ENCODE assay signal across 8 cellular contexts in the genomic region with DNA sequence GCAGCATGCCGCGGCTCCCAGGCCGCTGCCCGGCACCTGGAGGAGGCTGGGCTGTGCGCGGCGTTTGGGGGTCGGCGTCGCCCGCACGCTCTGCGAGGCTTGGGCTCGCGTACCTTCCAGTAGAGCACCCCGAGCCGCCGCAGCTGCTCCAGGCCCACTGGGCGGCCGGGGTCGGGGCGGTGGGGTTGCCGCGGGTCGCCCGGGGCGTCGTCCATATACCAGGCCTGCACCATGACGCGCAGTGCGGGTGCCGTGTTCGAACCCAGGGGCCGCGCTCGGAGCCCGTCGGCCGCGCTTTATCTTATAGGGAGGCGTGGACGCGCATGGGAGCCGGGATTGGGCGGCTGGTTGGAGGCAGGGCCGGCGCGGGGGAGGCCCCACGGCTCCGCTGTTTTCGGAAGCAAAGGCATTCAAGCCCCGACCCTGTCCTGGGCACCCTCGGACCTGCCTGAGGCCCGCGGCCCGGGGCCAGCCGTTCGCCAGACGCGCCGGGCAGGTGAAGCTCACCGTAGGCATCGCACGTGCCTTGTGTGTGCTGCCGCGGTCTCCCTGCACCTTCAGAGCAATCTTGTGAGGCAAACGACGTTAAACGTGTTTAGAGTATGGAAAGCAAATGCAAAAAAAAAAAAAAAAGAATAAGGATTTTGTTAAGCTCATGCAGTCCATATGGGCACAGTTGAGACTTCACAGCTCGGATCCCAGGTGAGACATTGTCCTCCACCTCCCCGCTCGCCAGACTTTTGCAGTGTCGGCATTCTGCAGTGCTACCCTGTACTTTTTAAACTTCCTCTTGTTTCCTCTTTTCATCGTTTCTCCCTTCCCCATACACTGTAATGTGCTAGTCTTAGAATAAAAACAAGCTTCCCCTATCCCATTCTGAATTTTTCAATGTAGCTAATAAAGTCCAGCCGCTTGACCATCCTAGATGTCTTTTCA. TPM values are rescaled to one million over a fixed set of nuclear protein-coding genes. Genes with fewer than 3 reads are reported as not detected.
DNase-seq lines count a peak whose midpoint lies in the region; ATAC-seq, FAIRE-seq and TF ChIP-seq lines count a peak whose summit lies in the region.

A gene with protein sequence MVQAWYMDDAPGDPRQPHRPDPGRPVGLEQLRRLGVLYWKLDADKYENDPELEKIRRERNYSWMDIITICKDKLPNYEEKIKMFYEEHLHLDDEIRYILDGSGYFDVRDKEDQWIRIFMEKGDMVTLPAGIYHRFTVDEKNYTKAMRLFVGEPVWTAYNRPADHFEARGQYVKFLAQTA (minus strand): TSS at position 277 of the 936 bp plus-strand sequence. CDS start 44 bp downstream, at position 233.

- under 1% methylated on average over 69 of the region's 75 CpGs for WGBS in GM12878 (ENCODE audit: insufficient coverage, insufficient replicate concordance, low lambda C conversion rate, missing lambda C conversion rate)
- no CpG with 5 or more reads among the region's 75 CpGs for WGBS in iPS DF 6.9 (ENCODE audit: insufficient coverage, insufficient read length)

- in situ Hi-C loops in GM12878 (cut with MboI) = no loop called here

- TF ChIP-seq POLR2A in GM12878 (IDR thresholded peaks at IDR 0.05; ENCODE audit: low read depth, low read length) = peak; percentile 87

- H3K4me1 ChIP-seq in GM12878 (ENCODE audit: control insufficient read depth, insufficient read depth, low read length) (peaks cover 6% of the 10 kb centered on the region), iPS DF 6.9 (ENCODE audit: control insufficient read depth, insufficient read depth, low read length) (peaks cover 2% of the 10 kb centered on the region; the same call in 1 of the 2 replicates)

- TF ChIP-seq CTCF in GM12878 (IDR thresholded peaks at IDR 0.05 in 2 of 3, conservative IDR thresholded peaks at IDR 0.05 in 1 of 3; ENCODE audit: control insufficient read depth in 2 of 3, extremely low read depth in 1 of 3, insufficient read depth in 1 of 3, low read depth in 3 of 3, low read length in 3 of 3) = no peak

- BruUV-seq in GM12878 (replicated peaks; lab: Mats Ljungman, UMichigan) = no TSS peak

- peak within 1 kb of the TSS; percentile 84 for H3K9ac ChIP-seq in GM12878 (ENCODE audit: control insufficient read depth, insufficient read depth, low read length)

- H3K4me3 ChIP-seq in GM12878 (peak within 1 kb of the TSS; percentile 69), iPS DF 6.9 (ENCODE audit: low read length) (peak within 1 kb of the TSS; percentile 51; the same call in 1 of the 2 replicates), skeletal muscle cell (ENCODE audit: low read depth, low read length) (peak within 1 kb of the TSS; percentile 77)

- no peak for TF ChIP-seq RAD21 in GM12878 (IDR thresholded peaks at IDR 0.05; ENCODE audit: insufficient read depth, low read depth, low read length)

- no peak for TF ChIP-seq EP300 in GM12878 (IDR thresholded peaks at IDR 0.05; ENCODE audit: borderline replicate concordance in 1 of 2, control insufficient read depth in 1 of 2, low read depth in 2 of 2, low read length in 2 of 2)

- CTCF ChIA-PET in GM12878 (lab: Yijun Ruan, JAX) = interaction anchor here (0.7 to 1.6 kb wide), 2 partner anchors 12 to 58 kb away, joined by 4 read pairs; no protein-coding TSS in a partner anchor

- no peaks in the 10 kb centered on the region for H4K20me1 ChIP-seq in GM12878 (ENCODE audit: control insufficient read depth, insufficient read depth)

- DNase-seq in NCI-H1436 (lab: John Stamatoyannopoulos, UW) (peak; percentile 70), NCI-H1436 treated with DMSO at 0.1 percent for 48 hours (lab: John Stamatoyannopoulos, UW) (no peak), NCI-H1417 (lab: John Stamatoyannopoulos, UW) (peak; percentile 82 to 97 (median 96)), T-helper 9 cell (peak; percentile 66), GM12878 (ENCODE audit: low read depth, low spot score) (peak; percentile 16), iPS DF 6.9 (ENCODE audit: low read depth, low spot score) (no peak), skeletal muscle cell (ENCODE audit: low read depth) (no peak)

- H3K9me3 ChIP-seq in GM12878 (replicated peaks; ENCODE audit: control insufficient read depth, insufficient read depth, low read length) = no peaks in the 10 kb centered on the region; the same call in 2 of the 3 replicates
- no peaks in the 10 kb centered on the region for H3K9me3 ChIP-seq in iPS DF 6.9 (ENCODE audit: control insufficient read depth, insufficient read depth, low read length)

- RAD21 ChIA-PET in GM12878 (lab: Charles Lee; ENCODE audit: unreplicated experiment) = interaction anchor here (0.6 to 1.2 kb wide), 3 partner anchors 39 to 77 kb away, joined by 3 to 5 read pairs (median 5); a partner anchor contains a TSS

- POLR2A ChIA-PET in GM12878 (lab: Charles Lee) = interaction anchor here (0.6 to 1.3 kb wide), 11 partner anchors 38 to 320 kb away, joined by 3 to 8 read pairs (median 3); a partner anchor contains a TSS

- ATAC-seq in HG02763 (IDR thresholded peaks at IDR 0.05; ENCODE audit: unreplicated experiment) = peak; percentile 48
- peak; percentile 83 for ATAC-seq in GM12878

- SMC1A ChIA-PET in GM12878 (lab: Charles Lee; ENCODE audit: uncharacterized antibody, unreplicated experiment) = interaction anchor here (0.7 to 1.7 kb wide), 5 partner anchors 38 to 140 kb away, joined by 3 to 7 read pairs (median 3); a partner anchor contains a TSS

- intact Hi-C loops in GM12878 (cut with micrococcal nuclease; ENCODE audit: unreplicated experiment) = loop anchor here (1.0 to 5.0 kb wide), 2 partner anchors 38 to 58 kb away; a partner anchor contains a TSS

- peaks cover 3% of the 10 kb centered on the region for H3K79me2 ChIP-seq in GM12878 (ENCODE audit: control insufficient read depth, insufficient read depth, low read length)

- H2AFZ ChIP-seq in GM12878 (ENCODE audit: control insufficient read depth, low read depth, low read length) = peak within 1 kb of the TSS; percentile 96

- H3K27me3 ChIP-seq in GM12878 (replicated peaks in 1 of 2; ENCODE audit: control insufficient read depth in 2 of 2, insufficient read depth in 2 of 2, low read length in 1 of 2) (no peaks in the 10 kb centered on the region), iPS DF 6.9 (ENCODE audit: control insufficient read depth, insufficient read depth, low read length) (no peaks in the 10 kb centered on the region)

- H3K36me3 ChIP-seq in GM12878 (ENCODE audit: control insufficient read depth in 2 of 2, insufficient read depth in 2 of 2, low read length in 1 of 2) (no peaks in the 10 kb centered on the region; a peak in 1 of 4 replicates), iPS DF 6.9 (ENCODE audit: control insufficient read depth, insufficient read depth, low read length) (no peaks in the 10 kb centered on the region)

- H3K4me2 ChIP-seq in GM12878 (ENCODE audit: control insufficient read depth, insufficient read depth) = peak within 1 kb of the TSS; percentile 79

- peak within 1 kb of the TSS; percentile 87 for H3K27ac ChIP-seq in GM12878 (ENCODE audit: control insufficient read depth, insufficient read depth)
- no peak within 1 kb of the TSS for H3K27ac ChIP-seq in iPS DF 6.9 (ENCODE audit: low read length)

- FAIRE-seq in GM12878 (lab: Jason Lieb, UNC) = no peak

TF ChIP-seq in GM12878, 131 proteins besides CTCF, POLR2A, EP300 and RAD21 (continues in another document):
- TF ChIP-seq RELA (IDR thresholded peaks at IDR 0.05; ENCODE audit: borderline replicate concordance, partially characterized antibody) = peak; percentile 8
- peak; percentile 57 for TF ChIP-seq POLR2AphosphoS5 (IDR thresholded peaks at IDR 0.05; ENCODE audit: low read length)
- no peak for TF ChIP-seq CBFB (IDR thresholded peaks at IDR 0.05; ENCODE audit: low read depth)
- TF ChIP-seq, protein P1, sequence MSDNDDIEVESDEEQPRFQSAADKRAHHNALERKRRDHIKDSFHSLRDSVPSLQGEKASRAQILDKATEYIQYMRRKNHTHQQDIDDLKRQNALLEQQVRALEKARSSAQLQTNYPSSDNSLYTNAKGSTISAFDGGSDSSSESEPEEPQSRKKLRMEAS (IDR thresholded peaks at IDR 0.05; ENCODE audit: low read depth, low read length) = peak; percentile 34; the same call in 1 of the 2 replicates
- no peak for TF ChIP-seq CREM (IDR thresholded peaks at IDR 0.05; ENCODE audit: low read depth)
- 0 out of 3 replicates have a peak, but pooled peaks have one; percentile 42 for TF ChIP-seq POU2F2 (IDR thresholded peaks at IDR 0.05; ENCODE audit: borderline replicate concordance, low read depth, low read length)
- no peak for TF ChIP-seq ZNF384 (IDR thresholded peaks at IDR 0.05; ENCODE audit: borderline replicate concordance, low read depth, low read length)
- TF ChIP-seq HCFC1 (IDR thresholded peaks at IDR 0.05; ENCODE audit: low read length) = 0 out of 2 replicates have a peak, but pooled peaks have one; percentile 7
- 0 out of 2 replicates have a peak, but pooled peaks have one; percentile 34 for TF ChIP-seq NR2F1 (conservative IDR thresholded peaks at IDR 0.05)
- peak; percentile 35; the same call in 1 of the 2 replicates for TF ChIP-seq SMAD5 (IDR thresholded peaks at IDR 0.05; ENCODE audit: low read depth)

RNA-seq across cellular contexts. Expression of the gene that starts here (rescaled TPM):
- total RNA-seq in GM12878 (2013; cell fraction: nucleolus; rRNA removed) = 3.7 and 4.0 TPM in 2 replicates
- total RNA-seq in GM12878 (2014; rRNA removed) (15.9 and 19.3 TPM in 2 replicates), GM12878 (2014; rRNA removed; fragmentation: Illumina TruSeq; extraction: Trizol) (15.0 and 15.6 TPM in 2 replicates), GM12878 (2021) (17.5 and 20.6 TPM in 2 replicates)
- polyA plus RNA-seq in GM12878 (2011; ENCODE audit: low read depth) = 7.0 TPM
- polyA plus RNA-seq in GM12878 (2011; rRNA removed) (18.4 and 20.0 TPM in 2 replicates), GM12878 (2014; fragmentation: Illumina TruSeq; extraction: Trizol) (16.1 and 19.8 TPM in 2 replicates), GM12878 (2014; fragmentation: Nextera tagmentation; extraction: Ambion mirVana) (10 to 100 TPM in 1 of 2 experiments, 1 to 10 TPM in 1; 4.4 to 12.4 TPM), GM12878 (2014; rRNA removed) (16.9 and 17.0 TPM in 2 replicates), GM12878 (2016; fragmentation: Nextera tagmentation; extraction: Ambion mirVana) (10 to 100 TPM; 74.4 to 78.7 TPM)
- polyA plus RNA-seq in GM12878 (2011; cell fraction: cytosol; rRNA removed) = 16.3 and 19.4 TPM in 2 replicates
- 13.3 and 14.5 TPM in 2 replicates for polyA plus RNA-seq in GM12878 (2011; cell fraction: nucleus; rRNA removed)
- polyA plus RNA-seq in GM12878 (2012) = 12.1 and 12.4 TPM in 2 replicates
- polyA minus RNA-seq in GM12878 (2011; rRNA and poly(A)+ RNA removed) = 9.1 TPM in 2 replicates
- 4.1 and 4.9 TPM in 2 replicates for polyA minus RNA-seq in GM12878 (2011; cell fraction: cytosol; rRNA and poly(A)+ RNA removed)
- polyA minus RNA-seq in GM12878 (2011; cell fraction: nucleus; rRNA and poly(A)+ RNA removed) = 2.1 and 5.4 TPM in 2 replicates

Comparison
In these comparisons a context has a peak if more than half of its experiments do, and no peak if none do; other contexts are left out.
1. DNase-seq: peak in NCI-H1436 (single experiment), NCI-H1417 (3 of 3), T-helper 9 cell (single experiment) and GM12878 (single experiment); none in NCI-H1436 treated with DMSO at 0.1 percent for 48 hours (single experiment), iPS DF 6.9 (single experiment) and skeletal muscle cell (single experiment).
2. Peak in every context shown above with its lines, with median percentiles within 50 percentile points of each other: H3K4me3 ChIP-seq.